In genomic region chr17:61157246-61157887, GRCh38 we compare ENCODE assay signal across 8 cellular contexts.
DNase-seq lines count a peak whose midpoint lies in the region; TF ChIP-seq lines count a peak whose summit lies in the region.

No MANE protein-coding gene starts in this region.

- no peaks in the 10 kb centered on the region for H3K9me3 Mint-ChIP-seq in mesothelial cell of epicardium

- peaks cover 85% of the 10 kb centered on the region for H3K4me1 Mint-ChIP-seq in mesothelial cell of epicardium

- H3K9me3 ChIP-seq in Peyer's patch: no peaks in the 10 kb centered on the region

- no peaks in the 10 kb centered on the region for H3K27me3 Mint-ChIP-seq in mesothelial cell of epicardium (ENCODE audit: low read depth)

- TF ChIP-seq CTCF in astrocyte of the spinal cord (IDR thresholded peaks at IDR 0.05; ENCODE audit: low read depth, low read length) (peak; percentile 12), mesothelial cell of epicardium (IDR thresholded peaks at IDR 0.05; ENCODE audit: unreplicated experiment) (no peak), Peyer's patch (IDR thresholded peaks at IDR 0.05) (no peak)

- H3K36me3 Mint-ChIP-seq in mesothelial cell of epicardium: no peaks in the 10 kb centered on the region

- DNase-seq in DMS 273 (lab: John Stamatoyannopoulos, UW; ENCODE audit: unreplicated experiment) (peak; percentile 59), NCI-H1930 (lab: John Stamatoyannopoulos, UW) (peak; percentile 73 to 81), astrocyte of the spinal cord (ENCODE audit: low read depth, low spot score) (peak; percentile 62), mesothelial cell of epicardium (ENCODE audit: low spot score in 2 of 2, unreplicated experiment in 2 of 2) (no peak), HuH-7.5 (ENCODE audit: low spot score) (no peak), Peyer's patch (no peak), SIG-M5 (lab: John Stamatoyannopoulos, UW) (no peak), NCI-H446 treated with DMSO at 0.1 percent for 48 hours (lab: John Stamatoyannopoulos, UW) (no peak)

- no peak overlapping the region for H3K27ac ChIP-seq in Peyer's patch

- TF ChIP-seq POLR2A in Peyer's patch (IDR thresholded peaks at IDR 0.05): no peak

- peak overlapping the region; percentile 98 for H3K27ac Mint-ChIP-seq in mesothelial cell of epicardium

- H3K4me3 ChIP-seq in astrocyte of the spinal cord (ENCODE audit: low read depth, low read length) (no peak overlapping the region), Peyer's patch (peak overlapping the region in 1 of 4 donors; percentile 11)

- in situ Hi-C loops in astrocyte of the spinal cord (cut with HindIII; ENCODE audit: low sequenced_read_pairs): no loop called here

- H3K4me1 ChIP-seq in Peyer's patch: no peaks in the 10 kb centered on the region

- no peaks in the 10 kb centered on the region for H3K36me3 ChIP-seq in Peyer's patch

- H3K4me3 Mint-ChIP-seq in mesothelial cell of epicardium: peak overlapping the region; percentile 64

- H3K27me3 ChIP-seq in Peyer's patch: no peaks in the 10 kb centered on the region

Comparison
In these comparisons a context has a peak if more than half of its experiments do, and no peak if none do; other contexts are left out.
1. DNase-seq: peak in DMS 273 (single experiment), NCI-H1930 (2 of 2) and astrocyte of the spinal cord (single experiment); none in mesothelial cell of epicardium (0 of 2), HuH-7.5 (single experiment), Peyer's patch (0 of 3), SIG-M5 (single experiment) and NCI-H446 treated with DMSO at 0.1 percent for 48 hours (single experiment).